ENCODE assay signal across 18 cellular contexts in the genomic region with DNA sequence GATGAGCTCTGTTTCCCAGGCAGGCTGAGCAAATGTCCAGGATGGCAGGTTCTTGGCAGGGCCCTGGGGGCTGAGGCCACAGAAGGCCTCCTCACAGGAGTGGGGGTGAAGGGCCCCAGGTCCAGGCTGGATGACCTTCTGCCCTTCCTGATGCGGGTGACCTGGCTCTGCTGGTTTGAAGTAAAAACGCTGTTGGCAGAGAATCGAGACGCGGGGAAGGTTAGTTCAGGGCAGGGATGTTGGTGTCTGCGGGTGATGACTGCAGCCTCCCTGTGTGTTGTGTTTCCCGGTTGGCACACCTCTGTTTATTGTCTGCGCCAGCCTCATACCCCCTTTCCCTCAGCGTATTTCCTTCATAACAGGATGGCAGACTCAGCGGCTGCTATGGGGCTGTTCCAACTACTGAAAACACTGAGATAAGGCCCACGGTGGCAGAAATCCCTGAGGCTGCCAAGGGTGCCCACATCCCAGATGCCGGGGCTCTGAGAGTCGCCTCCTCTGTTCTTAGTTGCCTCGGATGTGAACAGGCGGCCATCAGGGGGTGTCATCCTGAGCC.
DNase-seq lines count a peak whose midpoint lies in the region; ATAC-seq and TF ChIP-seq lines count a peak whose summit lies in the region.
"Had no signal": no experiment of that assay in that cellular context is flagged by ENCODE, and none has a peak within 500 bp of the region (broad histone marks: within the 10 kb centered on the region; RNA-seq: fewer than 3 reads in every experiment).

No MANE protein-coding gene starts in this region.

- H3K27ac ChIP-seq in RWPE2 (ENCODE audit: poor library complexity, severe bottlenecking): no peak overlapping the region
- H3K27ac ChIP-seq in left ventricle myocardium inferior (replicated peaks): peak overlapping the region; percentile 31
- H3K27ac ChIP-seq: foreskin keratinocyte, lower lobe of right lung had no signal

- H3K36me3 ChIP-seq in RWPE2 (ENCODE audit: low read depth) (no peaks in the 10 kb centered on the region), left ventricle myocardium inferior (no peaks in the 10 kb centered on the region), H7 (replicated peaks; ENCODE audit: control insufficient read depth, insufficient read depth, low read length) (no peaks in the 10 kb centered on the region)
- H3K36me3 ChIP-seq: lower lobe of right lung had no signal

- H3K27me3 ChIP-seq in RWPE2 (ENCODE audit: insufficient read depth, poor library complexity, severe bottlenecking) (no peaks in the 10 kb centered on the region), left ventricle myocardium inferior (ENCODE audit: low read depth) (no peaks in the 10 kb centered on the region), H7 (ENCODE audit: control insufficient read depth, insufficient read depth, low read length) (no peaks in the 10 kb centered on the region)
- H3K27me3 ChIP-seq: foreskin keratinocyte had no signal

- peak; percentile 41 for DNase-seq in CD14-positive monocyte (ENCODE audit: low spot score)
- peak; percentile 49 for DNase-seq in RWPE2 (ENCODE audit: low spot score)
- DNase-seq in left ventricle myocardium inferior: no peak
- DNase-seq in osteocyte (ENCODE audit: extremely low spot score, unreplicated experiment): peak; percentile 72
- no peak for DNase-seq in RPMI8226
- no peak for DNase-seq in activated CD4-positive, alpha-beta T cell treated with anti-CD3 and anti-CD28 coated beads, Interleukin-2, amount 50 U/mL, for 1 hour
- no peak for DNase-seq in NCI-H524 treated with DMSO at 0.1 percent for 48 hours (lab: John Stamatoyannopoulos, UW)
- no peak for DNase-seq in H7
- DNase-seq: AML-193; foreskin keratinocyte; lower lobe of right lung; NCI-H1105 treated with DMSO at 0.1 percent for 48 hours; NCI-H2171; NCI-H82; stimulated activated CD4-positive, alpha-beta T cell treated with anti-CD3 and anti-CD28 coated beads, Interleukin-2, amount 100 ng/mL, for 24 hours; SW 1271 had no signal

- H3K9me3 ChIP-seq in RWPE2 (ENCODE audit: severe bottlenecking): no peaks in the 10 kb centered on the region
- peaks cover 11% of the 10 kb centered on the region for H3K9me3 ChIP-seq in left ventricle myocardium inferior (replicated peaks)
- H3K9me3 ChIP-seq: lower lobe of right lung had no signal

- intact Hi-C loops in CD14-positive monocyte (cut with micrococcal nuclease): no loop called here
- intact Hi-C loops in left ventricle myocardium inferior (cut with micrococcal nuclease): no loop called here

- H3K4me3 ChIP-seq in RWPE2 (ENCODE audit: severe bottlenecking) (no peak overlapping the region), left ventricle myocardium inferior (no peak overlapping the region), H7 (ENCODE audit: insufficient read depth, low read depth, low read length) (no peak overlapping the region)
- H3K4me3 ChIP-seq: lower lobe of right lung had no signal

- ATAC-seq in RWPE2 (ENCODE audit: low read depth): no peak
- ATAC-seq: activated naive CD4-positive, alpha-beta T cell treated with anti-CD3 and anti-CD28 coated beads, Interleukin-2, amount 50 U/mL, for 72 hours; foreskin keratinocyte; Panc1 had no signal

- H3K4me1 ChIP-seq in RWPE2 (ENCODE audit: insufficient read depth, poor library complexity, severe bottlenecking) (no peaks in the 10 kb centered on the region), left ventricle myocardium inferior (peaks cover 19% of the 10 kb centered on the region)
- H3K4me1 ChIP-seq: foreskin keratinocyte had no signal

- TF ChIP-seq CTCF in CD14-positive monocyte (IDR thresholded peaks at IDR 0.05): no peak
- no peak for TF ChIP-seq CTCF in RWPE2 (IDR thresholded peaks at IDR 0.05; ENCODE audit: poor library complexity, severe bottlenecking)
- TF ChIP-seq CTCF in left ventricle myocardium inferior (IDR thresholded peaks at IDR 0.05; ENCODE audit: borderline replicate concordance): no peak
- no peak for TF ChIP-seq CTCF in osteocyte (IDR thresholded peaks at IDR 0.05)

- H3K27me3 Mint-ChIP-seq in CD14-positive monocyte (ENCODE audit: low read depth in 3 of 3): peaks cover 2 to 5% (median 4%) of the 10 kb centered on the region in 3 donors
- H3K27me3 Mint-ChIP-seq in osteocyte (ENCODE audit: unreplicated experiment): no peaks in the 10 kb centered on the region

- H3K36me3 Mint-ChIP-seq in CD14-positive monocyte (peaks cover 3 to 4% of the 10 kb centered on the region in 2 donors), osteocyte (ENCODE audit: unreplicated experiment) (peaks cover 1% of the 10 kb centered on the region)
- H3K36me3 Mint-ChIP-seq: activated naive CD4-positive, alpha-beta T cell treated with anti-CD3 and anti-CD28 coated beads, Interleukin-2, amount 50 U/mL, for 72 hours had no signal

- H3K9me3 Mint-ChIP-seq in CD14-positive monocyte (peaks cover 9 to 13% (median 12%) of the 10 kb centered on the region in 7 donors), osteocyte (ENCODE audit: unreplicated experiment) (peaks cover 10% of the 10 kb centered on the region)
- H3K9me3 Mint-ChIP-seq: activated naive CD4-positive, alpha-beta T cell treated with anti-CD3 and anti-CD28 coated beads, Interleukin-2, amount 50 U/mL, for 72 hours had no signal

- H3K4me3 Mint-ChIP-seq in CD14-positive monocyte: no peak overlapping the region
- no peak overlapping the region for H3K4me3 Mint-ChIP-seq in osteocyte (ENCODE audit: unreplicated experiment)

- peaks cover 31% of the 10 kb centered on the region for H3K4me1 Mint-ChIP-seq in CD14-positive monocyte
- peaks cover 38% of the 10 kb centered on the region for H3K4me1 Mint-ChIP-seq in osteocyte (ENCODE audit: unreplicated experiment)

- H3K27ac Mint-ChIP-seq in CD14-positive monocyte: peak overlapping the region in 6 of 7 donors; percentile 45 to 98 (median 96)
- H3K27ac Mint-ChIP-seq in osteocyte (ENCODE audit: unreplicated experiment): no peak overlapping the region
- H3K27ac Mint-ChIP-seq: activated naive CD4-positive, alpha-beta T cell treated with anti-CD3 and anti-CD28 coated beads, Interleukin-2, amount 50 U/mL, for 72 hours had no signal

Comparison
In these comparisons a context has a peak if more than half of its experiments do, and no peak if none do; other contexts are left out.
1. DNase-seq: peak in CD14-positive monocyte (single experiment), RWPE2 (single experiment) and osteocyte (single experiment); none in left ventricle myocardium inferior (single experiment), RPMI8226 (single experiment), activated CD4-positive, alpha-beta T cell treated with anti-CD3 and anti-CD28 coated beads, Interleukin-2, amount 50 U/mL, for 1 hour (single experiment), NCI-H524 treated with DMSO at 0.1 percent for 48 hours (single experiment) and H7 (single experiment).